ENCODE assay signal across 19 cellular contexts in the genomic region with DNA sequence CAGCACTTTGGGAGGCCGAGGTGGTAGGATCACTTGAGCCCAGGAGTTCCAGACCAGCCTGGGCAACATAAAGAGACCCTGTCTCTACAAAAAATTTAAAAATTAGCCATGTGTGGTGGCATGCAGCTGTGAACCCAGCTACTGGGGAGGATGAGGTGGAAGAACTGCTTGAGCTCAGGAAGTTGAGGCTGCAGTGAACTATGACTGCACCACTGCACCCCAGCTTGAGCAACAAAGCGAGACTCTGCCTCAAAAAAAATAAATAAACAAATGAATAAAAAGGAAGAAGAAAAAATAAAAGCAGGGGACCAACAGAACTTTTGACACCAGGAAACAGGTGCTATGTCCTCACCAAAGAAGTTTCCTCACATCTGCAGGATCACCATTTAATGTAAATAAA. TPM values are rescaled to one million over a fixed set of nuclear protein-coding genes. Genes with fewer than 3 reads are reported as not detected.
"Had no signal": no experiment of that assay in that cellular context is flagged by ENCODE, and none has a peak within 500 bp of the region (broad histone marks: within the 10 kb centered on the region; RNA-seq: fewer than 3 reads in every experiment).

No MANE protein-coding gene starts in this region.

- H3K9me3 ChIP-seq: breast epithelium, esophagus squamous epithelium, prostate gland, right lobe of liver, upper lobe of left lung had no signal

- H3K4me3 ChIP-seq: breast epithelium, dorsolateral prefrontal cortex, esophagus squamous epithelium, lung, prostate gland, right lobe of liver, upper lobe of left lung had no signal

- H3K27me3 ChIP-seq: breast epithelium, dorsolateral prefrontal cortex, esophagus squamous epithelium, right lobe of liver, upper lobe of left lung had no signal

- H3K4me3 Mint-ChIP-seq: activated CD4-positive, alpha-beta T cell treated with anti-CD3 and anti-CD28 coated beads, Interleukin-2, amount 10 ng/mL, durations not matched to agents 7 days and 5 days; activated naive CD8-positive, alpha-beta T cell treated with anti-CD3 and anti-CD28 coated beads, Interleukin-2, amount 10 ng/mL, durations not matched to agents 7 days and 5 days; activated T-cell treated with anti-CD3 and anti-CD28 coated beads, Interleukin-2, amount 50 U/mL, for 4 hours; stimulated activated naive CD8-positive, alpha-beta T cell treated with anti-CD3 and anti-CD28 coated beads, Interleukin-15, Interleukin-2, amounts not matched to agents 100 ng/mL and 50 ng/mL, for 24 hours; WTC11 had no signal

- H3K36me3 ChIP-seq: breast epithelium had no signal

- H3K9me3 Mint-ChIP-seq: activated CD4-positive, alpha-beta T cell treated with anti-CD3 and anti-CD28 coated beads, Interleukin-2, amount 10 ng/mL, durations not matched to agents 7 days and 5 days; activated naive CD8-positive, alpha-beta T cell treated with anti-CD3 and anti-CD28 coated beads, Interleukin-2, amount 10 ng/mL, durations not matched to agents 7 days and 5 days; activated T-cell treated with anti-CD3 and anti-CD28 coated beads, Interleukin-2, amount 50 U/mL, for 4 hours; naive thymus-derived CD4-positive, alpha-beta T cell; stimulated activated naive CD8-positive, alpha-beta T cell treated with anti-CD3 and anti-CD28 coated beads, Interleukin-15, Interleukin-2, amounts not matched to agents 100 ng/mL and 50 ng/mL, for 24 hours; WTC11 had no signal

- H3K27me3 Mint-ChIP-seq: activated CD4-positive, alpha-beta T cell treated with anti-CD3 and anti-CD28 coated beads, Interleukin-2, amount 10 ng/mL, durations not matched to agents 7 days and 5 days; activated naive CD8-positive, alpha-beta T cell treated with anti-CD3 and anti-CD28 coated beads, Interleukin-2, amount 10 ng/mL, durations not matched to agents 7 days and 5 days; naive thymus-derived CD4-positive, alpha-beta T cell; stimulated activated naive CD8-positive, alpha-beta T cell treated with anti-CD3 and anti-CD28 coated beads, Interleukin-15, Interleukin-2, amounts not matched to agents 100 ng/mL and 50 ng/mL, for 24 hours had no signal

- H3K27ac ChIP-seq: breast epithelium, dorsolateral prefrontal cortex, esophagus squamous epithelium, prostate gland, right lobe of liver, upper lobe of left lung had no signal

- H3K4me1 Mint-ChIP-seq: WTC11 had no signal

- ATAC-seq: activated T-cell treated with anti-CD3 and anti-CD28 coated beads, Interleukin-2, amount 50 U/mL, for 4 hours; left cardiac atrium; naive thymus-derived CD4-positive, alpha-beta T cell; right lobe of liver; WTC11 had no signal

- DNase-seq: activated CD4-positive, alpha-beta T cell treated with anti-CD3 and anti-CD28 coated beads, Interleukin-2, amount 10 ng/mL, durations not matched to agents 7 days and 5 days; activated gamma-delta T cell; activated naive CD8-positive, alpha-beta T cell treated with anti-CD3 and anti-CD28 coated beads, Interleukin-2, amount 10 ng/mL, durations not matched to agents 7 days and 5 days; activated T-cell treated with anti-CD3 and anti-CD28 coated beads, Interleukin-2, amount 50 U/mL, for 4 hours; aorta; dorsolateral prefrontal cortex; esophagus squamous epithelium; foreskin fibroblast; left cardiac atrium; naive thymus-derived CD4-positive, alpha-beta T cell; occipital lobe; right lobe of liver; upper lobe of left lung had no signal

- H3K4me1 ChIP-seq: breast epithelium, esophagus squamous epithelium, prostate gland, upper lobe of left lung had no signal

- H3K27ac Mint-ChIP-seq: activated CD4-positive, alpha-beta T cell treated with anti-CD3 and anti-CD28 coated beads, Interleukin-2, amount 10 ng/mL, durations not matched to agents 7 days and 5 days; activated naive CD8-positive, alpha-beta T cell treated with anti-CD3 and anti-CD28 coated beads, Interleukin-2, amount 10 ng/mL, durations not matched to agents 7 days and 5 days; stimulated activated naive CD8-positive, alpha-beta T cell treated with anti-CD3 and anti-CD28 coated beads, Interleukin-15, Interleukin-2, amounts not matched to agents 100 ng/mL and 50 ng/mL, for 24 hours; WTC11 had no signal

RNA-seq across cellular contexts. Expression of gene TMED6, which starts 20.0 kb away (rescaled TPM):
- total RNA-seq: esophagus squamous epithelium, occipital lobe, temporal lobe had no signal
- polyA plus RNA-seq: aorta had no signal
